ENCODE assay signal across 28 cellular contexts in the genomic region with DNA sequence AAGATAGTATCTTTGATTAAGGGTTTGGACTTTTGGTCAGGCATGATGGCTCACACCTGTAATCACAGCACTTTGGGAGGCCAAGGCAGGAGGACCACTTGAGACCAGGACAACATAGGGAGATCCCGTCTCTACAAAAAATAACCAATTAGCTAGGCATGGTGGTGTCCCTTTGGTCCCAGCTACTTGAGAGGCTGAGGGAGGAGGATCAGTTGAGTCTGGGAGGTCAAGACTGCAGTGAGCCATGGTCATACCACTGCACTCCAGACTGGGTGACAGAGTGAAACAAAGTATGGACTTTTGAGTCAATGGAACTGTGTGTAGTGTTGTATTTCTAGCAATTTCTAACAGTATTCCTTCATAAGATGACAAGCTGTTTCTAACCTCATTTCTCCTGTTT. TPM values are rescaled to one million over a fixed set of nuclear protein-coding genes. Genes with fewer than 3 reads are reported as not detected.
DNase-seq lines count a peak whose midpoint lies in the region; ATAC-seq, FAIRE-seq and TF ChIP-seq lines count a peak whose summit lies in the region.
"Had no signal": no experiment of that assay in that cellular context is flagged by ENCODE, and none has a peak within 500 bp of the region (broad histone marks: within the 10 kb centered on the region; RNA-seq: fewer than 3 reads in every experiment).

No MANE protein-coding gene starts in this region.

- H3K36me3 ChIP-seq in HEK293 (ENCODE audit: control insufficient read depth in 2 of 2, insufficient read depth in 1 of 2, low read length in 2 of 2) (peaks cover 57 to 61% of the 10 kb centered on the region in 2 experiments), GM12878 (ENCODE audit: control insufficient read depth in 2 of 2, insufficient read depth in 2 of 2, low read length in 1 of 2) (peaks cover 9 to 19% of the 10 kb centered on the region in 2 experiments)

- no peak for DNase-seq in activated naive CD4-positive, alpha-beta T cell treated with anti-CD3 and anti-CD28 coated beads, Interleukin-2, amount 10 ng/mL, durations not matched to agents 7 days and 5 days
- DNase-seq in activated naive CD4-positive, alpha-beta T cell treated with anti-CD3 and anti-CD28 coated beads, Interleukin-2, amount 50 U/mL, for 16 hours: no peak
- no peak for DNase-seq in GM12878 (ENCODE audit: low read depth, low spot score)
- DNase-seq in stimulated activated naive B cell treated with anti-CD40 and anti-IgM and Interleukin-4, amounts not matched to agents 10 μg/mL and 1 μg/mL and 100 μg/mL, for 72 hours: no peak
- no peak for DNase-seq in stimulated activated CD4-positive, alpha-beta T cell treated with anti-CD3 and anti-CD28 coated beads, Interleukin-2, amount 100 ng/mL, for 24 hours
- DNase-seq: activated CD4-positive, alpha-beta T cell treated with anti-CD3 and anti-CD28 coated beads for 48 hours; central memory CD4-positive, alpha-beta T cell; cortex of kidney; DMS53; effector memory CD4-positive, alpha-beta T cell; KBM-7; NCI-H1092; NCI-H1694 treated with DMSO at 0.1 percent for 48 hours; NCI-H446; NCI-H748 treated with DMSO at 0.1 percent for 48 hours; SHP77; stimulated activated CD4-positive, alpha-beta T cell treated with anti-CD3 and anti-CD28 coated beads, Interleukin-1b, Interleukin-23, amount 100 ng/mL, for 48 hours; stimulated activated naive CD8-positive, alpha-beta T cell treated with anti-CD3 and anti-CD28 coated beads, Interleukin-15, amount 100 ng/mL, for 72 hours had no signal

- no peaks in the 10 kb centered on the region for H3K27me3 Mint-ChIP-seq in activated naive CD4-positive, alpha-beta T cell treated with anti-CD3 and anti-CD28 coated beads, Interleukin-2, amount 10 ng/mL, durations not matched to agents 7 days and 5 days
- no peaks in the 10 kb centered on the region for H3K27me3 Mint-ChIP-seq in stimulated activated naive B cell treated with anti-CD40 and anti-IgM and Interleukin-4, amounts not matched to agents 10 μg/mL and 1 μg/mL and 100 μg/mL, for 72 hours
- H3K27me3 Mint-ChIP-seq: activated T-helper 17 cell treated with anti-CD3 and anti-CD28 coated beads, Interleukin-2, amount 50 U/mL, for 72 hours; stimulated activated naive CD8-positive, alpha-beta T cell treated with anti-CD3 and anti-CD28 coated beads, Interleukin-15, amount 100 ng/mL, for 72 hours had no signal

- H3K4me1 Mint-ChIP-seq in activated naive CD4-positive, alpha-beta T cell treated with anti-CD3 and anti-CD28 coated beads, Interleukin-2, amount 10 ng/mL, durations not matched to agents 7 days and 5 days: peaks cover 16% of the 10 kb centered on the region
- H3K4me1 Mint-ChIP-seq in stimulated activated naive B cell treated with anti-CD40 and anti-IgM and Interleukin-4, amounts not matched to agents 10 μg/mL and 1 μg/mL and 100 μg/mL, for 72 hours: peaks cover 5 to 9% of the 10 kb centered on the region in 2 donors
- H3K4me1 Mint-ChIP-seq: neural progenitor cell had no signal

- in situ Hi-C loops in GM12878 (cut with MboI): no loop called here

- WGBS in GM12878 (ENCODE audit: insufficient coverage, insufficient replicate concordance, low lambda C conversion rate, missing lambda C conversion rate): 100% methylated on average over 1 of the region's 1 CpG

- peaks cover 55% of the 10 kb centered on the region for H3K36me3 Mint-ChIP-seq in activated naive CD4-positive, alpha-beta T cell treated with anti-CD3 and anti-CD28 coated beads, Interleukin-2, amount 10 ng/mL, durations not matched to agents 7 days and 5 days
- peaks cover 21 to 46% of the 10 kb centered on the region in 2 donors for H3K36me3 Mint-ChIP-seq in stimulated activated naive B cell treated with anti-CD40 and anti-IgM and Interleukin-4, amounts not matched to agents 10 μg/mL and 1 μg/mL and 100 μg/mL, for 72 hours

- TF ChIP-seq POLR2A in GM12878 (IDR thresholded peaks at IDR 0.05; ENCODE audit: low read depth, low read length): no peak

- H3K79me2 ChIP-seq in GM12878 (ENCODE audit: control insufficient read depth, insufficient read depth, low read length): no peaks in the 10 kb centered on the region
- H3K79me2 ChIP-seq: parathyroid adenoma had no signal

- H3K4me1 ChIP-seq in HEK293 (ENCODE audit: control insufficient read depth, insufficient read depth, low read length) (no peaks in the 10 kb centered on the region), GM12878 (ENCODE audit: control insufficient read depth, insufficient read depth, low read length) (no peaks in the 10 kb centered on the region; the same call in 1 of the 2 replicates)
- H3K4me1 ChIP-seq: neural progenitor cell, parathyroid adenoma, right atrium auricular region had no signal

- no peaks in the 10 kb centered on the region for H3K27me3 ChIP-seq in GM12878 (replicated peaks in 1 of 2; ENCODE audit: control insufficient read depth in 2 of 2, insufficient read depth in 2 of 2, low read length in 1 of 2)
- H3K27me3 ChIP-seq: neural progenitor cell, right atrium auricular region had no signal

- FAIRE-seq in GM12878 (lab: Jason Lieb, UNC): no peak

- H3K9me3 Mint-ChIP-seq in activated naive CD4-positive, alpha-beta T cell treated with anti-CD3 and anti-CD28 coated beads, Interleukin-2, amount 10 ng/mL, durations not matched to agents 7 days and 5 days: no peaks in the 10 kb centered on the region
- no peaks in the 10 kb centered on the region for H3K9me3 Mint-ChIP-seq in stimulated activated naive B cell treated with anti-CD40 and anti-IgM and Interleukin-4, amounts not matched to agents 10 μg/mL and 1 μg/mL and 100 μg/mL, for 72 hours
- H3K9me3 Mint-ChIP-seq: activated T-helper 17 cell treated with anti-CD3 and anti-CD28 coated beads, Interleukin-2, amount 50 U/mL, for 72 hours; neural progenitor cell; stimulated activated naive CD8-positive, alpha-beta T cell treated with anti-CD3 and anti-CD28 coated beads, Interleukin-15, amount 100 ng/mL, for 72 hours had no signal

- intact Hi-C loops in GM12878 (cut with micrococcal nuclease; ENCODE audit: unreplicated experiment): no loop called here

- ATAC-seq in GM12878 (peak; percentile 18; the same call in 1 of the 3 replicates), GM18511 (IDR thresholded peaks at IDR 0.05; ENCODE audit: unreplicated experiment) (no peak)
- no peak for ATAC-seq in stimulated activated naive B cell treated with anti-CD40 and anti-IgM and Interleukin-4, amounts not matched to agents 10 μg/mL and 1 μg/mL and 100 μg/mL, for 72 hours (replicated peaks)
- ATAC-seq: activated T-helper 17 cell treated with anti-CD3 and anti-CD28 coated beads, Interleukin-2, amount 50 U/mL, for 72 hours; HCT116; Panc1; stimulated activated naive CD8-positive, alpha-beta T cell treated with anti-CD3 and anti-CD28 coated beads, Interleukin-15, amount 100 ng/mL, for 72 hours had no signal

- no peak overlapping the region for H3K4me2 ChIP-seq in GM12878 (ENCODE audit: control insufficient read depth, insufficient read depth)
- H3K4me2 ChIP-seq: neural progenitor cell, smooth muscle cell had no signal

- CTCF ChIA-PET in activated naive CD4-positive, alpha-beta T cell treated with anti-CD3 and anti-CD28 coated beads, Interleukin-2, amount 10 ng/mL, durations not matched to agents 7 days and 5 days (lab: Charles Lee): no interaction called here
- CTCF ChIA-PET in HEK293 (lab: Yijun Ruan, JAX): interaction anchor here (0.6 kb wide), 1 partner anchor 279 kb away, joined by 3 read pairs; no protein-coding TSS in a partner anchor
- CTCF ChIA-PET in GM12878 (lab: Yijun Ruan, JAX): no interaction called here

- TF ChIP-seq CTCF in HEK293 (tag by site-specific recombination; IDR thresholded peaks at IDR 0.05) (no peak), GM12878 (IDR thresholded peaks at IDR 0.05 in 2 of 3, conservative IDR thresholded peaks at IDR 0.05 in 1 of 3; ENCODE audit: control insufficient read depth in 2 of 3, extremely low read depth in 1 of 3, insufficient read depth in 1 of 3, low read depth in 3 of 3, low read length in 3 of 3) (no peak)

- SMC1A ChIA-PET in GM12878 (lab: Charles Lee; ENCODE audit: uncharacterized antibody, unreplicated experiment): no interaction called here

- TF ChIP-seq RAD21 in GM12878 (IDR thresholded peaks at IDR 0.05; ENCODE audit: insufficient read depth, low read depth, low read length): no peak

- no peak overlapping the region for H2AFZ ChIP-seq in GM12878 (ENCODE audit: control insufficient read depth, low read depth, low read length)
- H2AFZ ChIP-seq: neural progenitor cell, parathyroid adenoma had no signal

- TF ChIP-seq EP300 in GM12878 (IDR thresholded peaks at IDR 0.05; ENCODE audit: borderline replicate concordance in 1 of 2, control insufficient read depth in 1 of 2, low read depth in 2 of 2, low read length in 2 of 2): no peak

- no peaks in the 10 kb centered on the region for H4K20me1 ChIP-seq in GM12878 (ENCODE audit: control insufficient read depth, insufficient read depth)

- POLR2A ChIA-PET in HEK293 (lab: Yijun Ruan, JAX) (no interaction called here), GM12878 (lab: Charles Lee) (no interaction called here)

- no TSS peak for BruUV-seq in GM12878 (replicated peaks; lab: Mats Ljungman, UMichigan)

- H3K9me3 ChIP-seq in HEK293 (ENCODE audit: control insufficient read depth, insufficient read depth, low read depth, low read length) (no peaks in the 10 kb centered on the region), GM12878 (replicated peaks; ENCODE audit: control insufficient read depth, insufficient read depth, low read length) (no peaks in the 10 kb centered on the region)
- H3K9me3 ChIP-seq: right atrium auricular region, thoracic aorta had no signal

- H3K4me3 ChIP-seq in HEK293 (ENCODE audit: low read depth, low read length): no peak overlapping the region
- H3K4me3 ChIP-seq in GM12878: no peak overlapping the region
- H3K4me3 ChIP-seq: neural progenitor cell, right atrium auricular region, smooth muscle cell, thoracic aorta had no signal

- no peak overlapping the region for H3K9ac ChIP-seq in GM12878 (ENCODE audit: control insufficient read depth, insufficient read depth, low read length)
- H3K9ac ChIP-seq: neural progenitor cell, parathyroid adenoma had no signal

- no peak overlapping the region for H3K4me3 Mint-ChIP-seq in activated naive CD4-positive, alpha-beta T cell treated with anti-CD3 and anti-CD28 coated beads, Interleukin-2, amount 10 ng/mL, durations not matched to agents 7 days and 5 days
- no peak overlapping the region for H3K4me3 Mint-ChIP-seq in stimulated activated naive B cell treated with anti-CD40 and anti-IgM and Interleukin-4, amounts not matched to agents 10 μg/mL and 1 μg/mL and 100 μg/mL, for 72 hours
- H3K4me3 Mint-ChIP-seq: activated T-helper 17 cell treated with anti-CD3 and anti-CD28 coated beads, Interleukin-2, amount 50 U/mL, for 72 hours; neural progenitor cell; stimulated activated naive CD8-positive, alpha-beta T cell treated with anti-CD3 and anti-CD28 coated beads, Interleukin-15, amount 100 ng/mL, for 72 hours had no signal

- RAD21 ChIA-PET in GM12878 (lab: Charles Lee; ENCODE audit: unreplicated experiment): no interaction called here

- H3K27ac Mint-ChIP-seq in activated naive CD4-positive, alpha-beta T cell treated with anti-CD3 and anti-CD28 coated beads, Interleukin-2, amount 10 ng/mL, durations not matched to agents 7 days and 5 days: peak overlapping the region; percentile 9
- peak overlapping the region; percentile 22 for H3K27ac Mint-ChIP-seq in stimulated activated naive B cell treated with anti-CD40 and anti-IgM and Interleukin-4, amounts not matched to agents 10 μg/mL and 1 μg/mL and 100 μg/mL, for 72 hours
- H3K27ac Mint-ChIP-seq: activated T-helper 17 cell treated with anti-CD3 and anti-CD28 coated beads, Interleukin-2, amount 50 U/mL, for 72 hours; neural progenitor cell had no signal

- H3K27ac ChIP-seq in HEK293 (ENCODE audit: extremely low read depth, low read depth, low read length) (no peak overlapping the region), GM12878 (ENCODE audit: control insufficient read depth, insufficient read depth) (no peak overlapping the region)
- H3K27ac ChIP-seq: neural progenitor cell, parathyroid adenoma, right atrium auricular region, thoracic aorta had no signal

RNA-seq across cellular contexts. Expression of a gene that starts 38.7 kb away (rescaled TPM):
- total RNA-seq in GM12878 (2013; cell fraction: nucleolus; rRNA removed): 423 and 447 TPM in 2 replicates
- 48.4 and 48.8 TPM in 2 replicates for total RNA-seq in GM12878 (2014; rRNA removed)
- total RNA-seq in GM12878 (2014; rRNA removed; fragmentation: Illumina TruSeq; extraction: Trizol): 35.7 and 41.3 TPM in 2 replicates
- 71.3 and 79.6 TPM in 2 replicates for total RNA-seq in GM12878 (2021)
- polyA plus RNA-seq in GM12878 (2011; ENCODE audit: low read depth): 18.5 TPM
- 37.2 and 39.7 TPM in 2 replicates for polyA plus RNA-seq in GM12878 (2011; rRNA removed)
- polyA plus RNA-seq in GM12878 (2011; cell fraction: cytosol; rRNA removed): 37.8 and 40.4 TPM in 2 replicates
- 123 and 167 TPM in 2 replicates for polyA plus RNA-seq in GM12878 (2011; cell fraction: nucleus; rRNA removed)
- polyA plus RNA-seq in GM12878 (2012): 34.9 and 39.6 TPM in 2 replicates
- 20.2 and 31.3 TPM in 2 replicates for polyA plus RNA-seq in GM12878 (2014; fragmentation: Illumina TruSeq; extraction: Trizol)
- polyA plus RNA-seq in GM12878 (2014; fragmentation: Nextera tagmentation; extraction: Ambion mirVana): 1 to 10 TPM; 4.0 to 7.0 TPM
- 53.5 and 66.2 TPM in 2 replicates for polyA plus RNA-seq in GM12878 (2014; rRNA removed)
- polyA plus RNA-seq in GM12878 (2016; fragmentation: Nextera tagmentation; extraction: Ambion mirVana): 10 to 100 TPM; 28.9 to 33.4 TPM
- 69.8 and 107 TPM in 2 replicates for polyA minus RNA-seq in GM12878 (2011; rRNA and poly(A)+ RNA removed)
- polyA minus RNA-seq in GM12878 (2011; cell fraction: cytosol; rRNA and poly(A)+ RNA removed): 26.6 and 28.2 TPM in 2 replicates
- polyA minus RNA-seq in GM12878 (2011; cell fraction: nucleus; rRNA and poly(A)+ RNA removed): 97.0 and 159 TPM in 2 replicates
- polyA plus RNA-seq: smooth muscle cell had no signal

RNA-seq across cellular contexts. Expression of a gene that starts 53.8 kb away (rescaled TPM):
- total RNA-seq in GM12878 (2013; cell fraction: nucleolus; rRNA removed): 151 TPM in 2 replicates
- 66.6 and 69.4 TPM in 2 replicates for total RNA-seq in GM12878 (2014; rRNA removed)
- 89.8 and 92.1 TPM in 2 replicates for total RNA-seq in GM12878 (2014; rRNA removed; fragmentation: Illumina TruSeq; extraction: Trizol)
- 74.5 and 85.1 TPM in 2 replicates for total RNA-seq in GM12878 (2021)
- 45.6 TPM for polyA plus RNA-seq in GM12878 (2011; ENCODE audit: low read depth)
- 66.5 and 80.9 TPM in 2 replicates for polyA plus RNA-seq in GM12878 (2011; rRNA removed)
- polyA plus RNA-seq in GM12878 (2011; cell fraction: cytosol; rRNA removed): 32.2 and 39.3 TPM in 2 replicates
- polyA plus RNA-seq in GM12878 (2011; cell fraction: nucleus; rRNA removed): 52.7 and 69.0 TPM in 2 replicates
- polyA plus RNA-seq in GM12878 (2012): 50.9 and 55.2 TPM in 2 replicates
- 97.8 and 125 TPM in 2 replicates for polyA plus RNA-seq in GM12878 (2014; fragmentation: Illumina TruSeq; extraction: Trizol)
- 10 to 100 TPM; 19.4 to 28.2 TPM for polyA plus RNA-seq in GM12878 (2014; fragmentation: Nextera tagmentation; extraction: Ambion mirVana)
- polyA plus RNA-seq in GM12878 (2014; rRNA removed): 59.3 and 61.2 TPM in 2 replicates
- polyA plus RNA-seq in GM12878 (2016; fragmentation: Nextera tagmentation; extraction: Ambion mirVana): 10 to 100 TPM; 41.8 to 58.9 TPM
- polyA minus RNA-seq in GM12878 (2011; rRNA and poly(A)+ RNA removed): 39.5 and 50.2 TPM in 2 replicates
- polyA minus RNA-seq in GM12878 (2011; cell fraction: cytosol; rRNA and poly(A)+ RNA removed): 29.0 and 32.4 TPM in 2 replicates
- 22.1 and 42.3 TPM in 2 replicates for polyA minus RNA-seq in GM12878 (2011; cell fraction: nucleus; rRNA and poly(A)+ RNA removed)
